8 cellular contexts compared by ENCODE assay signal in the genomic region with DNA sequence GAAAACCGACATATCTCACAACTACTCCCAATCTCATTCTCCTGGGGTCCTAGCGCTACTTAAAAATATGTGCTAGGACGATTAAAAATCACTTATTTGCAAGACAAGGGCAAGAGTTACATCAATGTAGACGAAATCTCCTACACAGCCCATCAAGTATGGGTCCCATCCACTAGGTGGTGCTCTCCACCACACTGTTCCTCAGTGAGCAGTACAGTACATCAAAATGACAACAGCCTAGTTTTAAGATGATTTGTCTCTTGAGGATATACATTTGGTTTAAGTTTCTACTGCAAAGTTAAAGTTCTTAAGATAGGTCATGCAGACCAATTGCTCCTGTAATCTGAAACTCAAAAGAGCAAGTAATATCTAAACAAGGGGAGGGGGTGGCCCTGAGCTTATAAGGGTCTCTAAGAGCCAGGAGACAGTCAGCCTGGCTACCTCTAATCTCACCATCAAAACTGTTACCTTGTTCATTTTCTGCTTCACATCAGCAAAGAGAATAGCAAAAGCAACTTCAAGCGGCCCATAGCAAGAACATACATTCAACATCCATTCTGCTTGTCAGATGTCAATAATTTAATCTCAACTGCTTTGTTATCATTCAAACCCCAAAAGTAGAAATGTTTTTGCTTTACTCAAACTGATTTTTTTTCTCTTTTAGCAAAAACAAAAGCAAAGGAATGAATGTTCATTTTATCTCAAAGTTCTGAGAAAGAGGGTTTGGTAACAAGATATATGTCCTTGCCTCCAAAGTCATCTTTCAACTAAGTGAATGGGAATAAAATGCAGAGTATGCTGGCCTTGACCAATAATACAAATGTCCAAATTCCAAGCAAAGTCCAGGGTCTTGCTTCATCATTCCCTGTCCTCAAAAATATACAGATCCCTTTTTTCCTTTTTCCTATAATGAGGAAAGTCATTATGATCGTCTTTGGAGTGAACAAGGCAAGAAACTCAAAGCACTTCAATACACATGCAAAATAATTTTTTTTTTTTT. TPM values are rescaled to one million over a fixed set of nuclear protein-coding genes. Genes with fewer than 3 reads are reported as not detected.
DNase-seq lines count a peak whose midpoint lies in the region; ATAC-seq and TF ChIP-seq lines count a peak whose summit lies in the region.

No MANE protein-coding gene starts in this region.

- TF ChIP-seq CTCF in AG09319 (IDR thresholded peaks at IDR 0.05; ENCODE audit: low read depth, low read length): peak; percentile 94
- peak; percentile 85 for TF ChIP-seq CTCF in lung (IDR thresholded peaks at IDR 0.05; ENCODE audit: control extremely low read depth, extremely low read depth)

- no peak overlapping the region for H3K4me3 ChIP-seq in lung

- peak; percentile 70 for DNase-seq in AG09319 (ENCODE audit: extremely low read depth, low read depth)
- peak; percentile 39 for DNase-seq in NCI-H2196 treated with DMSO at 0.1 percent for 48 hours (lab: John Stamatoyannopoulos, UW; ENCODE audit: unreplicated experiment)
- DNase-seq in activated CD4-positive, alpha-beta T cell treated with anti-CD3 and anti-CD28 coated beads for 4 hours: peak; percentile 60 to 72
- peak; percentile 81 for DNase-seq in dedifferentiated amniotic fluid mesenchymal stem cell (ENCODE audit: extremely low spot score)
- DNase-seq in lung (ENCODE audit: low spot score): peak; percentile 63
- peak; percentile 29 for DNase-seq in stimulated activated CD8-positive, alpha-beta memory T cell treated with anti-CD3 and anti-CD28 coated beads, Interleukin-15, amount 100 ng/mL, for 24 hours (ENCODE audit: low read depth)

- H3K9me3 ChIP-seq in lung (ENCODE audit: control insufficient read depth in 2 of 2, insufficient read depth in 1 of 2, low read length in 1 of 2): no peaks in the 10 kb centered on the region

- 40 to 48% methylated on average over 6 of the region's 6 CpGs for WGBS in lung, 2 donors

- no peaks in the 10 kb centered on the region for H3K27me3 ChIP-seq in lung (ENCODE audit: control insufficient read depth, insufficient read depth)

- H3K27ac ChIP-seq in lung (ENCODE audit: low read depth in 1 of 2, low read length in 1 of 2): no peak overlapping the region

- ATAC-seq in GM18508 (IDR thresholded peaks at IDR 0.05; ENCODE audit: insufficient read depth, unreplicated experiment) (peak; percentile 70), HG02981 (IDR thresholded peaks at IDR 0.05; ENCODE audit: unreplicated experiment) (peak; percentile 80), lung (ENCODE audit: insufficient read depth, low FRiP score) (peak; percentile 83)

- H3K4me1 ChIP-seq in lung (ENCODE audit: control insufficient read depth in 2 of 2, insufficient read depth in 2 of 2, low read length in 2 of 2): no peaks in the 10 kb centered on the region

- H3K36me3 ChIP-seq in lung (ENCODE audit: control insufficient read depth in 2 of 2, insufficient read depth in 2 of 2, low read length in 2 of 2): no peaks in the 10 kb centered on the region

RNA-seq across cellular contexts. Expression of gene STX18, which starts 53.1 kb away (rescaled TPM):
- 10 to 100 TPM; 22.7 to 34.1 TPM for total RNA-seq in lung
- 10 to 100 TPM; 16.2 to 26.9 TPM for polyA plus RNA-seq in lung

Comparison
In these comparisons a context has a peak if more than half of its experiments do, and no peak if none do; other contexts are left out.
1. DNase-seq: peak in every context shown above with its lines; median percentile 81 in dedifferentiated amniotic fluid mesenchymal stem cell; 70 in AG09319; 66 in activated CD4-positive, alpha-beta T cell treated with anti-CD3 and anti-CD28 coated beads for 4 hours; 63 in lung; 39 in NCI-H2196 treated with DMSO at 0.1 percent for 48 hours; 29 in stimulated activated CD8-positive, alpha-beta memory T cell treated with anti-CD3 and anti-CD28 coated beads, Interleukin-15, amount 100 ng/mL, for 24 hours.